ENCODE assay signal across 8 cellular contexts in the genomic region with DNA sequence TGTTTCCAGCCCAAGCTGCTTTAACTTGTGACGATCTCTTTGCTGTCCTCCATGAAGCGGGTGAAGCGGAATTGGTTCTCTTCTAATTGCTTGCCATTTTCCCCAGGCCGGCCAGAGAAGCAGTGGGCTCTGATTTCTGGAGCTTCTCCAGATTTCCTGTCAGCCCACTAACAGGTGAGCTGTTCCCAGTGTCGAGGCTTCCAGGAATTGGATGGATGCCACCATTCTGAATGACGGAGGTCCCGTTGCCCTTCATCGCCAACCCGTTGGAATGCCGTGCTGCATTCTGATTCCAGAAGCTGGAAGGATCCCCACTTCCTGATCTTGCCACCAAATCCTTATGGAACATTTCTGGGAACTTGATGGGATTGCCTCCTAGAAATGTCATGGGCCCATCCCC. TPM values are rescaled to one million over a fixed set of nuclear protein-coding genes. Genes with fewer than 3 reads are reported as not detected.
"Had no signal": no experiment of that assay in that cellular context is flagged by ENCODE, and none has a peak within 500 bp of the region (broad histone marks: within the 10 kb centered on the region; RNA-seq: fewer than 3 reads in every experiment).

No MANE protein-coding gene starts in this region.

- DNase-seq: GDM1, GF-D8 had no signal

- H3K4me3 ChIP-seq: GM12878 had no signal

- ATAC-seq: GM12878 had no signal

- FAIRE-seq: G401.6, GM12878, GM12891, GM12892, GM19239 had no signal

RNA-seq across cellular contexts. Expression of a gene that starts 31.0 kb away (rescaled TPM):
- total RNA-seq: G401, GM12878 had no signal
- polyA plus RNA-seq: GM12878 had no signal
